Comparison of ENCODE assay signal across 1 cellular context in the genomic region with DNA sequence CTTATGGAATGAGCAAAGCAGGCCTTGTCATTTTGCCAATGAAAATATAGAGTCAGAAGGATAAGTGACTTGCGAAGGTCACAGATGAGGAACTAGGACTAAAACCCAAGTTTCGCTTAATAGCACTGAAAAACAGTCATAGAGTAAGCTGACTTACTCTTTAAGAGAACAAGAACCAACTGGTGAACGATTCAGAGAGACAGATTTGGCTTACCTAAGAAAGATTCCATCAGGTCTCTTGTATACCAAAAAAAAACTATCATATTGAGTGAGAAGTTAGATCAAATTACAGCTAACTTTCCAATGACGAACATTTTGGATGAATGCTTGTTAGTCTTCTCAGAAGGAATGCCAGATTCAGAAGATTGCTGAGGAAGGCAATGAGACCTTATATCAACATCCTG.
TF ChIP-seq lines count a peak whose summit lies in the region.

No MANE protein-coding gene starts in this region.

TF ChIP-seq in GM12878, 131 proteins besides CTCF, POLR2A, EP300 and RAD21:
- TF ChIP-seq, protein P1, sequence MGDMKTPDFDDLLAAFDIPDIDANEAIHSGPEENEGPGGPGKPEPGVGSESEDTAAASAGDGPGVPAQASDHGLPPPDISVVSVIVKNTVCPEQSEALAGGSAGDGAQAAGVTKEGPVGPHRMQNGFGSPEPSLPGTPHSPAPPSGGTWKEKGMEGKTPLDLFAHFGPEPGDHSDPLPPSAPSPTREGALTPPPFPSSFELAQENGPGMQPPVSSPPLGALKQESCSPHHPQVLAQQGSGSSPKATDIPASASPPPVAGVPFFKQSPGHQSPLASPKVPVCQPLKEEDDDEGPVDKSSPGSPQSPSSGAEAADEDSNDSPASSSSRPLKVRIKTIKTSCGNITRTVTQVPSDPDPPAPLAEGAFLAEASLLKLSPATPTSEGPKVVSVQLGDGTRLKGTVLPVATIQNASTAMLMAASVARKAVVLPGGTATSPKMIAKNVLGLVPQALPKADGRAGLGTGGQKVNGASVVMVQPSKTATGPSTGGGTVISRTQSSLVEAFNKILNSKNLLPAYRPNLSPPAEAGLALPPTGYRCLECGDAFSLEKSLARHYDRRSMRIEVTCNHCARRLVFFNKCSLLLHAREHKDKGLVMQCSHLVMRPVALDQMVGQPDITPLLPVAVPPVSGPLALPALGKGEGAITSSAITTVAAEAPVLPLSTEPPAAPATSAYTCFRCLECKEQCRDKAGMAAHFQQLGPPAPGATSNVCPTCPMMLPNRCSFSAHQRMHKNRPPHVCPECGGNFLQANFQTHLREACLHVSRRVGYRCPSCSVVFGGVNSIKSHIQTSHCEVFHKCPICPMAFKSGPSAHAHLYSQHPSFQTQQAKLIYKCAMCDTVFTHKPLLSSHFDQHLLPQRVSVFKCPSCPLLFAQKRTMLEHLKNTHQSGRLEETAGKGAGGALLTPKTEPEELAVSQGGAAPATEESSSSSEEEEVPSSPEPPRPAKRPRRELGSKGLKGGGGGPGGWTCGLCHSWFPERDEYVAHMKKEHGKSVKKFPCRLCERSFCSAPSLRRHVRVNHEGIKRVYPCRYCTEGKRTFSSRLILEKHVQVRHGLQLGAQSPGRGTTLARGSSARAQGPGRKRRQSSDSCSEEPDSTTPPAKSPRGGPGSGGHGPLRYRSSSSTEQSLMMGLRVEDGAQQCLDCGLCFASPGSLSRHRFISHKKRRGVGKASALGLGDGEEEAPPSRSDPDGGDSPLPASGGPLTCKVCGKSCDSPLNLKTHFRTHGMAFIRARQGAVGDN (IDR thresholded peaks at IDR 0.05): no peak
- TF ChIP-seq HDAC6 (IDR thresholded peaks at IDR 0.05; ENCODE audit: unreplicated experiment) (no peak), SUZ12 (IDR thresholded peaks at IDR 0.05; ENCODE audit: unreplicated experiment) (no peak), TCF7 (IDR thresholded peaks at IDR 0.05; ENCODE audit: borderline replicate concordance) (no peak), MXI1 (IDR thresholded peaks at IDR 0.05; ENCODE audit: low read depth, low read length) (no peak), ETV6 (conservative IDR thresholded peaks at IDR 0.05 in 1 of 2, IDR thresholded peaks at IDR 0.05 in 1 of 2; ENCODE audit: borderline replicate concordance in 1 of 2, low read depth in 1 of 2) (no peak), HCFC1 (IDR thresholded peaks at IDR 0.05; ENCODE audit: low read length) (no peak), POLR2AphosphoS5 (IDR thresholded peaks at IDR 0.05; ENCODE audit: low read length) (no peak), ZBED1 (IDR thresholded peaks at IDR 0.05; ENCODE audit: borderline replicate concordance) (no peak), ZNF274 (IDR thresholded peaks at IDR 0.05; ENCODE audit: insufficient read depth, insufficient read length) (no peak), MEF2B (IDR thresholded peaks at IDR 0.05; ENCODE audit: partially characterized antibody, poor library complexity, severe bottlenecking) (no peak), FOXK2 (IDR thresholded peaks at IDR 0.05) (no peak), CBFB (IDR thresholded peaks at IDR 0.05; ENCODE audit: low read depth) (no peak), ZZZ3 (IDR thresholded peaks at IDR 0.05; ENCODE audit: control insufficient read depth, insufficient read length, low read depth) (no peak), SP1 (IDR thresholded peaks at IDR 0.05; ENCODE audit: low read depth, low read length) (no peak), RBBP5 (conservative IDR thresholded peaks at IDR 0.05) (no peak), TCF12 (IDR thresholded peaks at IDR 0.05; ENCODE audit: low read depth, low read length) (no peak)
- TF ChIP-seq, protein P2, sequence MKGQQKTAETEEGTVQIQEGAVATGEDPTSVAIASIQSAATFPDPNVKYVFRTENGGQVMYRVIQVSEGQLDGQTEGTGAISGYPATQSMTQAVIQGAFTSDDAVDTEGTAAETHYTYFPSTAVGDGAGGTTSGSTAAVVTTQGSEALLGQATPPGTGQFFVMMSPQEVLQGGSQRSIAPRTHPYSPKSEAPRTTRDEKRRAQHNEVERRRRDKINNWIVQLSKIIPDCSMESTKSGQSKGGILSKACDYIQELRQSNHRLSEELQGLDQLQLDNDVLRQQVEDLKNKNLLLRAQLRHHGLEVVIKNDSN (IDR thresholded peaks at IDR 0.05; ENCODE audit: borderline replicate concordance, extremely low read length, insufficient read depth, low read depth, low read length): no peak
- TF ChIP-seq, protein P3, sequence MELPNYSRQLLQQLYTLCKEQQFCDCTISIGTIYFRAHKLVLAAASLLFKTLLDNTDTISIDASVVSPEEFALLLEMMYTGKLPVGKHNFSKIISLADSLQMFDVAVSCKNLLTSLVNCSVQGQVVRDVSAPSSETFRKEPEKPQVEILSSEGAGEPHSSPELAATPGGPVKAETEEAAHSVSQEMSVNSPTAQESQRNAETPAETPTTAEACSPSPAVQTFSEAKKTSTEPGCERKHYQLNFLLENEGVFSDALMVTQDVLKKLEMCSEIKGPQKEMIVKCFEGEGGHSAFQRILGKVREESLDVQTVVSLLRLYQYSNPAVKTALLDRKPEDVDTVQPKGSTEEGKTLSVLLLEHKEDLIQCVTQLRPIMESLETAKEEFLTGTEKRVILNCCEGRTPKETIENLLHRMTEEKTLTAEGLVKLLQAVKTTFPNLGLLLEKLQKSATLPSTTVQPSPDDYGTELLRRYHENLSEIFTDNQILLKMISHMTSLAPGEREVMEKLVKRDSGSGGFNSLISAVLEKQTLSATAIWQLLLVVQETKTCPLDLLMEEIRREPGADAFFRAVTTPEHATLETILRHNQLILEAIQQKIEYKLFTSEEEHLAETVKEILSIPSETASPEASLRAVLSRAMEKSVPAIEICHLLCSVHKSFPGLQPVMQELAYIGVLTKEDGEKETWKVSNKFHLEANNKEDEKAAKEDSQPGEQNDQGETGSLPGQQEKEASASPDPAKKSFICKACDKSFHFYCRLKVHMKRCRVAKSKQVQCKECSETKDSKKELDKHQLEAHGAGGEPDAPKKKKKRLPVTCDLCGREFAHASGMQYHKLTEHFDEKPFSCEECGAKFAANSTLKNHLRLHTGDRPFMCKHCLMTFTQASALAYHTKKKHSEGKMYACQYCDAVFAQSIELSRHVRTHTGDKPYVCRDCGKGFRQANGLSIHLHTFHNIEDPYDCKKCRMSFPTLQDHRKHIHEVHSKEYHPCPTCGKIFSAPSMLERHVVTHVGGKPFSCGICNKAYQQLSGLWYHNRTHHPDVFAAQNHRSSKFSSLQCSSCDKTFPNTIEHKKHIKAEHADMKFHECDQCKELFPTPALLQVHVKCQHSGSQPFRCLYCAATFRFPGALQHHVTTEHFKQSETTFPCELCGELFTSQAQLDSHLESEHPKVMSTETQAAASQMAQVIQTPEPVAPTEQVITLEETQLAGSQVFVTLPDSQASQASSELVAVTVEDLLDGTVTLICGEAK (IDR thresholded peaks at IDR 0.05; ENCODE audit: borderline replicate concordance): no peak
- TF ChIP-seq, protein P4, sequence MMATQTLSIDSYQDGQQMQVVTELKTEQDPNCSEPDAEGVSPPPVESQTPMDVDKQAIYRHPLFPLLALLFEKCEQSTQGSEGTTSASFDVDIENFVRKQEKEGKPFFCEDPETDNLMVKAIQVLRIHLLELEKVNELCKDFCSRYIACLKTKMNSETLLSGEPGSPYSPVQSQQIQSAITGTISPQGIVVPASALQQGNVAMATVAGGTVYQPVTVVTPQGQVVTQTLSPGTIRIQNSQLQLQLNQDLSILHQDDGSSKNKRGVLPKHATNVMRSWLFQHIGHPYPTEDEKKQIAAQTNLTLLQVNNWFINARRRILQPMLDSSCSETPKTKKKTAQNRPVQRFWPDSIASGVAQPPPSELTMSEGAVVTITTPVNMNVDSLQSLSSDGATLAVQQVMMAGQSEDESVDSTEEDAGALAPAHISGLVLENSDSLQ (IDR thresholded peaks at IDR 0.05): no peak
